Comparison of ENCODE assay signal across 11 cellular contexts in genomic region chr19:39951686-39952085, GRCh38. TPM values are rescaled to one million over a fixed set of nuclear protein-coding genes. Genes with fewer than 3 reads are reported as not detected.
A peak's percentile ranks its signal among the peaks of the same experiment; 100 is the strongest.
DNase-seq lines count a peak whose midpoint lies in the region; ATAC-seq and TF ChIP-seq lines count a peak whose summit lies in the region.
"Had no signal": no experiment of that assay in that cellular context is flagged by ENCODE, and none has a peak within 500 bp of the region (broad histone marks: within the 10 kb centered on the region; RNA-seq: fewer than 3 reads in every experiment).

No MANE protein-coding gene starts in this region.

- H3K23ac ChIP-seq in neuronal stem cell (ENCODE audit: low read depth, low read length, poor library complexity) = no peak overlapping the region

- no peak overlapping the region for H3K14ac ChIP-seq in neuronal stem cell (ENCODE audit: low read length)

- peaks cover 8% of the 10 kb centered on the region for H3K36me3 Mint-ChIP-seq in central memory CD8-positive, alpha-beta T cell (ENCODE audit: insufficient read depth)
- no peaks in the 10 kb centered on the region for H3K36me3 Mint-ChIP-seq in osteocyte (ENCODE audit: unreplicated experiment)

- H3K4me2 ChIP-seq in PC-3 (ENCODE audit: low read length) (no peak overlapping the region), neuronal stem cell (ENCODE audit: insufficient read depth, low read length, poor library complexity, severe bottlenecking) (no peak overlapping the region)

- no peak overlapping the region for H2BK15ac ChIP-seq in neuronal stem cell (ENCODE audit: low read length)

- TF ChIP-seq CTCF in PC-3 (conservative IDR thresholded peaks at IDR 0.05; ENCODE audit: low read depth, low read length) (no peak), osteocyte (IDR thresholded peaks at IDR 0.05) (no peak)

- H3K9ac ChIP-seq in PC-3 (ENCODE audit: low read length) (no peak overlapping the region), neuronal stem cell (ENCODE audit: low read depth, low read length, poor library complexity) (no peak overlapping the region)

- POLR2A ChIA-PET in PC-3 (lab: Charles Lee; ENCODE audit: unreplicated experiment) = no interaction called here

- H3K27me3 Mint-ChIP-seq in central memory CD8-positive, alpha-beta T cell = no peaks in the 10 kb centered on the region
- peaks cover 2% of the 10 kb centered on the region for H3K27me3 Mint-ChIP-seq in osteocyte (ENCODE audit: unreplicated experiment)

- H3K36me3 ChIP-seq in PC-3 (ENCODE audit: low read depth, low read length) = no peaks in the 10 kb centered on the region
- H3K36me3 ChIP-seq in neuronal stem cell (replicated peaks in 1 of 2; ENCODE audit: control insufficient read depth in 2 of 2, insufficient read depth in 2 of 2, low read length in 2 of 2) = no peaks in the 10 kb centered on the region
- H3K36me3 ChIP-seq: upper lobe of left lung had no signal

- no peak overlapping the region for H4K8ac ChIP-seq in neuronal stem cell (ENCODE audit: low read depth, low read length)

- H3K9me3 ChIP-seq in PC-3 (ENCODE audit: low read length) = no peaks in the 10 kb centered on the region
- H3K9me3 ChIP-seq in neuronal stem cell (replicated peaks in 1 of 2; ENCODE audit: control insufficient read depth in 2 of 2, insufficient read depth in 1 of 2, low read depth in 1 of 2, low read length in 2 of 2) = peaks cover 0 to 2% of the 10 kb centered on the region in 2 donors
- H3K9me3 ChIP-seq: upper lobe of left lung had no signal

- H3K4me1 ChIP-seq in PC-3 (ENCODE audit: insufficient read depth, low read length) = peaks cover 3% of the 10 kb centered on the region; the same call in 1 of the 2 replicates
- H3K4me1 ChIP-seq in neuronal stem cell (ENCODE audit: control insufficient read depth in 2 of 2, insufficient read depth in 1 of 2, low read depth in 1 of 2, low read length in 2 of 2) = no peaks in the 10 kb centered on the region

- H3K27me3 ChIP-seq in PC-3 (ENCODE audit: low read length) = no peaks in the 10 kb centered on the region
- H3K27me3 ChIP-seq in neuronal stem cell (ENCODE audit: control insufficient read depth in 3 of 3, insufficient read depth in 3 of 3, low read depth in 1 of 3, low read length in 3 of 3) = no peaks in the 10 kb centered on the region
- H3K27me3 ChIP-seq: upper lobe of left lung had no signal

- H3K79me1 ChIP-seq in neuronal stem cell (ENCODE audit: low read depth, low read length) = peaks cover 1% of the 10 kb centered on the region

- peaks cover 49% of the 10 kb centered on the region for H3K4me1 Mint-ChIP-seq in central memory CD8-positive, alpha-beta T cell
- no peaks in the 10 kb centered on the region for H3K4me1 Mint-ChIP-seq in osteocyte (ENCODE audit: unreplicated experiment)

- H3K4ac ChIP-seq in neuronal stem cell (ENCODE audit: low read length) = no peak overlapping the region

- peak overlapping the region; percentile 66 for H3K4me3 Mint-ChIP-seq in central memory CD8-positive, alpha-beta T cell
- H3K4me3 Mint-ChIP-seq in osteocyte (ENCODE audit: unreplicated experiment) = no peak overlapping the region

- WGBS in neuronal stem cell (ENCODE audit: extremely low coverage in 2 of 2, insufficient read length in 2 of 2, insufficient replicate concordance in 1 of 2), 2 donors = no CpG with 5 or more reads among the region's 3 CpGs

- no peaks in the 10 kb centered on the region for H4K20me1 ChIP-seq in PC-3 (ENCODE audit: low read length)

- no peak overlapping the region for H2BK12ac ChIP-seq in neuronal stem cell (ENCODE audit: low read length)

- H4K91ac ChIP-seq in neuronal stem cell (ENCODE audit: low read depth, low read length, poor library complexity) = no peak overlapping the region

- no peak overlapping the region for H3K18ac ChIP-seq in neuronal stem cell (ENCODE audit: low read length)

- CTCF ChIA-PET in PC-3 (lab: Charles Lee) = no interaction called here

- peaks cover 5% of the 10 kb centered on the region for H3K9me3 Mint-ChIP-seq in central memory CD8-positive, alpha-beta T cell
- no peaks in the 10 kb centered on the region for H3K9me3 Mint-ChIP-seq in osteocyte (ENCODE audit: unreplicated experiment)

- no peaks in the 10 kb centered on the region for H3K9me2 ChIP-seq in PC-3 (replicated peaks; ENCODE audit: low read length)

- H3K4me3 ChIP-seq in PC-3 (ENCODE audit: low read length) = no peak overlapping the region
- no peak overlapping the region for H3K4me3 ChIP-seq in neuronal stem cell (ENCODE audit: low read length in 2 of 2)
- H3K4me3 ChIP-seq: upper lobe of left lung had no signal

- DNase-seq in Daoy (ENCODE audit: low read depth) (peak; percentile 54), PC-3 (peak; percentile 38), osteocyte (ENCODE audit: extremely low spot score, unreplicated experiment) (peak; percentile 11), DMS 273 treated with DMSO at 0.1 percent for 48 hours (lab: John Stamatoyannopoulos, UW) (no peak), GF-D8 (lab: John Stamatoyannopoulos, UW) (no peak), neuronal stem cell (ENCODE audit: low spot score) (no peak)
- DNase-seq in central memory CD8-positive, alpha-beta T cell (ENCODE audit: low spot score in 2 of 2) = no peak
- DNase-seq: left cardiac atrium, NCI-H524, upper lobe of left lung had no signal

- peak overlapping the region; percentile 94 for H3K27ac Mint-ChIP-seq in central memory CD8-positive, alpha-beta T cell (ENCODE audit: low read depth)
- no peak overlapping the region for H3K27ac Mint-ChIP-seq in osteocyte (ENCODE audit: unreplicated experiment)

- BruUV-seq in PC-3 (replicated peaks; lab: Mats Ljungman, UMichigan) = no TSS peak

- intact Hi-C loops in PC-3 (cut with micrococcal nuclease) = no loop called here

- H2BK120ac ChIP-seq in neuronal stem cell (ENCODE audit: low read depth, low read length) = no peak overlapping the region

- H2AK5ac ChIP-seq in neuronal stem cell (ENCODE audit: low read depth, low read length) = no peak overlapping the region

- no peak overlapping the region for H2BK5ac ChIP-seq in neuronal stem cell (ENCODE audit: low read length)

- no peaks in the 10 kb centered on the region for H3K79me2 ChIP-seq in PC-3 (ENCODE audit: low read length)

- H3F3A ChIP-seq in PC-3 (ENCODE audit: low read length, unreplicated experiment) = no peaks in the 10 kb centered on the region

- H2AFZ ChIP-seq in PC-3 (ENCODE audit: low read length) = no peak overlapping the region
- H2AFZ ChIP-seq in neuronal stem cell (ENCODE audit: low read length) = no peak overlapping the region

- ATAC-seq in PC-3 (peak; percentile 76), HG03521 (IDR thresholded peaks at IDR 0.05; ENCODE audit: unreplicated experiment) (no peak)
- ATAC-seq in central memory CD8-positive, alpha-beta T cell (replicated peaks; ENCODE audit: extremely low read depth, poor library complexity, severe bottlenecking) = no peak
- ATAC-seq: left cardiac atrium had no signal

- H3K27ac ChIP-seq in PC-3 (ENCODE audit: low read length) (no peak overlapping the region), neuronal stem cell (replicated peaks; ENCODE audit: low read length) (no peak overlapping the region)
- H3K27ac ChIP-seq: upper lobe of left lung had no signal

RNA-seq across cellular contexts. Expression of gene FCGBP, which starts 17.3 kb away (rescaled TPM):
- 0.92 and 1.5 TPM in 2 replicates for total RNA-seq in Daoy (2014; rRNA removed; shearing (Covaris generic))
- total RNA-seq in PC-3 (2014; rRNA removed) = 0.52 and 0.80 TPM in 2 replicates
- 0.21 and 0.38 TPM in 2 replicates for total RNA-seq in osteocyte
- polyA plus RNA-seq in neuronal stem cell (2013, experiment 1 of 2) = 0.28 TPM
- polyA plus RNA-seq in neuronal stem cell (2013, experiment 2 of 2) = 0.29 TPM

RNA-seq across cellular contexts. Expression of gene PSMC4, which starts 19.3 kb away (rescaled TPM):
- 483 and 520 TPM in 2 replicates for total RNA-seq in Daoy (2014; rRNA removed; shearing (Covaris generic))
- total RNA-seq in PC-3 (2014; rRNA removed) (241 and 258 TPM in 2 replicates), osteocyte (85.6 and 88.2 TPM in 2 replicates)
- polyA plus RNA-seq in neuronal stem cell (2013, experiment 1 of 2) = 53.0 TPM
- 55.0 TPM for polyA plus RNA-seq in neuronal stem cell (2013, experiment 2 of 2)

RNA-seq across cellular contexts. Expression of gene ZNF546, which starts 45.2 kb away (rescaled TPM):
- 0.60 and 4.8 TPM in 2 replicates for total RNA-seq in Daoy (2014; rRNA removed; shearing (Covaris generic))
- total RNA-seq in PC-3 (2014; rRNA removed) (0.69 and 2.5 TPM in 2 replicates), osteocyte (5.6 and 7.3 TPM in 2 replicates)
- polyA plus RNA-seq in neuronal stem cell (2013, experiment 1 of 2) = 0.93 TPM
- polyA plus RNA-seq in neuronal stem cell (2013, experiment 2 of 2) = 0.83 TPM

Comparison
In these comparisons a context has a peak if more than half of its experiments do, and no peak if none do; other contexts are left out.
1. DNase-seq: peak in Daoy (single experiment), PC-3 (single experiment) and osteocyte (single experiment); none in central memory CD8-positive, alpha-beta T cell (0 of 2), DMS 273 treated with DMSO at 0.1 percent for 48 hours (single experiment), GF-D8 (single experiment) and neuronal stem cell (single experiment).